In the genomic region with DNA sequence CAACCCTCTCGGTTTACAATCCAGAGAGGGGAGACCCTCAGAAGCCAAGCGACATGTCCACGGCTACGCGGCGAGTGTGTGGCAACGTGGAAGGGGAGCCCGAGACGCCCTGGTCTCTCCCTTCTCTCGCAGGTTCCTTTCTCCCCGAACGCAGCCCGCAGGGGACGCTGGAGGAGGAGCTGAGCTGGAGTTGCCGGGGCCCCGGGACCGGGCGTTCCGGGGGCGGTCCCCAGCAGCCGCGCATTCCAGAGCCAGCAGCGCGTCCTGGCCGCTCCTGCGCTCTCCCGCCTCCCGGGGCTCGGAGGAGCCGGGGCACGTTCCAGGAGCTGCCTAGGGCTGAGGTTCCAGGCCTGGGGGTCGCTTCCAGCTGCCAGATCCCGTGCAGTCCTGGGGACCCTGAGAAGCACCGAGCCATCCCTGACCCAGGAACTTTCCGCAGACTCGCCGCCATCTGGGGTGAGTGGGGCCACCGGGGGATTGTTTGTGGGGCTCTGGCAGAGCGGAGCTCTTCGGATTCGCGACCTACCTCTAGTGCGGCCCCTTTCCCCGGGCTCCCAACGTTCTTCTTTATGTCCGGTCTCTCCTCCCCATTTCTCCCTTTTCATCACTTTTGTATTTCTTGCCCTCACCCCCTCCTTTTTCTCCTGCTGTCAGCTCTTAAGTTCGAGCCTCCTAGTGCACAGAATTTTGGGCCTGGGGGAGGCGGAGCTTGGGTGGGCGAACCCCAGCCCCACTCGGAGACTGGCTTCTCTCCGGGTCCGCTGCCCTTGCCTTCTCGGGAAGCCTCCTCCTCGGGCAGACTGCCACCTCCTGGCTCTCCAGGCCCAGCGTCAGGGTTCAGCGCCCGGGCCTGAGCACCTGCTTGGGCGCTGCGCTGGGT, we compare ENCODE assay signal across 8 cellular contexts. TPM values are rescaled to one million over a fixed set of nuclear protein-coding genes. Genes with fewer than 3 reads are reported as not detected.
DNase-seq lines count a peak whose midpoint lies in the region; ATAC-seq and TF ChIP-seq lines count a peak whose summit lies in the region.

A gene with protein sequence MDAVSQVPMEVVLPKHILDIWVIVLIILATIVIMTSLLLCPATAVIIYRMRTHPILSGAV (plus strand): TSS at position 241 of the 880 bp plus-strand sequence. CDS start 16,684 bp downstream, outside the sequence.

- peak; percentile 33 for ATAC-seq in HG02798 (IDR thresholded peaks at IDR 0.05; ENCODE audit: poor library complexity, unreplicated experiment)
- peak; percentile 76 for ATAC-seq in PC-3
- peak; percentile 46 for ATAC-seq in esophagus mucosa
- no peak for ATAC-seq in GM19455 (IDR thresholded peaks at IDR 0.05; ENCODE audit: unreplicated experiment)

- POLR2A ChIA-PET in PC-3 (lab: Charles Lee; ENCODE audit: unreplicated experiment) = interaction anchor here (0.5 to 1.1 kb wide), 5 partner anchors 21 to 1864 kb away, joined by 3 to 5 read pairs (median 3); a partner anchor contains a TSS

- no peaks in the 10 kb centered on the region for H4K20me1 ChIP-seq in PC-3 (ENCODE audit: low read length)

- CTCF ChIA-PET in PC-3 (lab: Charles Lee) = interaction anchor here (0.6 to 1.5 kb wide), 3 partner anchors 22 to 474 kb away, joined by 3 to 6 read pairs (median 5); a partner anchor contains a TSS

- H3K27me3 ChIP-seq in PC-3 (ENCODE audit: low read length) (no peaks in the 10 kb centered on the region), muscle layer of colon (ENCODE audit: control insufficient read depth in 1 of 2, insufficient read depth in 2 of 2, low read length in 2 of 2) (no peaks in the 10 kb centered on the region), stomach smooth muscle (ENCODE audit: control insufficient read depth in 1 of 2, insufficient read depth in 2 of 2, low read length in 2 of 2) (no peaks in the 10 kb centered on the region)

- H3K79me2 ChIP-seq in PC-3 (ENCODE audit: low read length) = peaks cover 25% of the 10 kb centered on the region

- DNase-seq in GM10266 (ENCODE audit: extremely low spot score) (peak; percentile 47), PC-3 (peak; percentile 72)
- DNase-seq in activated T-cell treated with anti-CD3 and anti-CD28 coated beads, Interleukin-2, amount 50 U/mL, for 48 hours = peak; percentile 77 to 83

- peak within 1 kb of the TSS; percentile 99 for H3K4me2 ChIP-seq in PC-3 (ENCODE audit: low read length)

- H3K4me3 ChIP-seq in PC-3 (ENCODE audit: low read length) (peak within 1 kb of the TSS; percentile 91), muscle layer of colon (ENCODE audit: low read depth in 1 of 2, low read length in 2 of 2) (peak within 1 kb of the TSS; percentile 84 to 88), stomach smooth muscle (ENCODE audit: low read length in 2 of 2) (peak within 1 kb of the TSS; percentile 78 to 93)

- H3K9me2 ChIP-seq in PC-3 (replicated peaks; ENCODE audit: low read length) = no peaks in the 10 kb centered on the region

- H3F3A ChIP-seq in PC-3 (ENCODE audit: low read length, unreplicated experiment) = peaks cover 10% of the 10 kb centered on the region

- TF ChIP-seq CTCF in GM10266 (IDR thresholded peaks at IDR 0.05; ENCODE audit: control insufficient read depth, insufficient read depth, low read depth, missing control alignments) = peak; percentile 72
- TF ChIP-seq CTCF in PC-3 (conservative IDR thresholded peaks at IDR 0.05; ENCODE audit: low read depth, low read length) = peak; percentile 63

- intact Hi-C loops in PC-3 (cut with micrococcal nuclease) = loop anchor here (1.0 to 5.0 kb wide), 3 partner anchors 20 to 216 kb away; a partner anchor contains a TSS

- TSS peak; percentile 28 for BruUV-seq in PC-3 (replicated peaks; lab: Mats Ljungman, UMichigan)

- H3K9me3 ChIP-seq in PC-3 (ENCODE audit: low read length) (no peaks in the 10 kb centered on the region), muscle layer of colon (ENCODE audit: low read length) (no peaks in the 10 kb centered on the region), stomach smooth muscle (ENCODE audit: control insufficient read depth in 2 of 2, low read length in 2 of 2) (no peaks in the 10 kb centered on the region)

- H3K36me3 ChIP-seq in PC-3 (ENCODE audit: low read depth, low read length) (no peaks in the 10 kb centered on the region), muscle layer of colon (ENCODE audit: insufficient read depth, low read length) (peaks cover 8% of the 10 kb centered on the region), stomach smooth muscle (ENCODE audit: control insufficient read depth in 2 of 2, insufficient read depth in 2 of 2, low read length in 2 of 2) (no peaks in the 10 kb centered on the region)

- H3K9ac ChIP-seq in PC-3 (ENCODE audit: low read length) (peak within 1 kb of the TSS; percentile 66), muscle layer of colon (ENCODE audit: low read length) (peak within 1 kb of the TSS; percentile 86), stomach smooth muscle (ENCODE audit: low read length in 2 of 2) (peak within 1 kb of the TSS; percentile 86 to 96)

- H2AFZ ChIP-seq in PC-3 (ENCODE audit: low read length) = peak within 1 kb of the TSS; percentile 95

- peaks cover 59% of the 10 kb centered on the region for H3K4me1 ChIP-seq in PC-3 (ENCODE audit: insufficient read depth, low read length)
- peaks cover 48% of the 10 kb centered on the region for H3K4me1 ChIP-seq in muscle layer of colon (ENCODE audit: insufficient read depth, low read length)
- peaks cover 56% of the 10 kb centered on the region for H3K4me1 ChIP-seq in stomach smooth muscle (ENCODE audit: control insufficient read depth, insufficient read depth, low read length)

- H3K27ac ChIP-seq in PC-3 (ENCODE audit: low read length) (no peak within 1 kb of the TSS), muscle layer of colon (ENCODE audit: low read depth, low read length) (peak within 1 kb of the TSS; percentile 97), stomach smooth muscle (ENCODE audit: low read length) (peak within 1 kb of the TSS; percentile 97)

RNA-seq across cellular contexts. Expression of the gene that starts here (rescaled TPM):
- total RNA-seq in PC-3 (2014; rRNA removed) (11.3 and 15.6 TPM in 2 replicates), esophagus mucosa (17.0 TPM)
